In genomic region chr2:111661286-111661940, GRCh38 we compare ENCODE assay signal across 1 cellular context.
TF ChIP-seq lines count a peak whose summit lies in the region.

No MANE protein-coding gene starts in this region.

TF ChIP-seq in H1, 55 proteins besides CTCF, POLR2A, EP300 and RAD21 (continued from another document):
- TF ChIP-seq POU5F1 (IDR thresholded peaks at IDR 0.05; ENCODE audit: low read depth, low read length) (no peak), TEAD4 (IDR thresholded peaks at IDR 0.05; ENCODE audit: low read depth, low read length) (no peak), SUZ12 (IDR thresholded peaks at IDR 0.05; ENCODE audit: low read length) (no peak), RBBP5 (IDR thresholded peaks at IDR 0.05; ENCODE audit: borderline replicate concordance, low read depth, low read length) (no peak), TCF12 (IDR thresholded peaks at IDR 0.05; ENCODE audit: low read depth, low read length) (no peak), GTF2F1 (IDR thresholded peaks at IDR 0.05; ENCODE audit: borderline replicate concordance, low read depth, low read length) (no peak), GABPA (IDR thresholded peaks at IDR 0.05; ENCODE audit: borderline replicate concordance, insufficient read depth, low read length) (no peak), SRF (IDR thresholded peaks at IDR 0.05; ENCODE audit: low read depth, low read length) (no peak), SIX5 (IDR thresholded peaks at IDR 0.05; ENCODE audit: low read depth, low read length) (no peak), EZH2 (IDR thresholded peaks at IDR 0.05; ENCODE audit: low read depth, low read length, severe bottlenecking) (no peak), FOSL1 (IDR thresholded peaks at IDR 0.05; ENCODE audit: insufficient read depth, low read depth, low read length) (no peak)
